In genomic region chr2:240846881-240847601, GRCh38 we compare ENCODE assay signal across 1 cellular context.
TF ChIP-seq lines count a peak whose summit lies in the region.

No MANE protein-coding gene starts in this region.

TF ChIP-seq in SK-N-SH, 30 proteins besides CTCF, POLR2A, EP300 and RAD21:
- no peak for TF ChIP-seq REST (IDR thresholded peaks at IDR 0.05; ENCODE audit: low read depth, low read length)
- TF ChIP-seq TAF1 (IDR thresholded peaks at IDR 0.05; ENCODE audit: borderline replicate concordance, low read depth, low read length), result no peak
- TF ChIP-seq FOSL2 (IDR thresholded peaks at IDR 0.05; ENCODE audit: borderline replicate concordance, low read depth), result no peak
- no peak for TF ChIP-seq GATA2 (CRISPR knock-in tag; IDR thresholded peaks at IDR 0.05)
- TF ChIP-seq RFX5 (IDR thresholded peaks at IDR 0.05; ENCODE audit: low read length), result no peak
- TF ChIP-seq PBX3 (IDR thresholded peaks at IDR 0.05), result no peak
- TF ChIP-seq RCOR1 (IDR thresholded peaks at IDR 0.05; ENCODE audit: low read length), result no peak
- TF ChIP-seq JUND (IDR thresholded peaks at IDR 0.05), result no peak
- TF ChIP-seq, protein P1, sequence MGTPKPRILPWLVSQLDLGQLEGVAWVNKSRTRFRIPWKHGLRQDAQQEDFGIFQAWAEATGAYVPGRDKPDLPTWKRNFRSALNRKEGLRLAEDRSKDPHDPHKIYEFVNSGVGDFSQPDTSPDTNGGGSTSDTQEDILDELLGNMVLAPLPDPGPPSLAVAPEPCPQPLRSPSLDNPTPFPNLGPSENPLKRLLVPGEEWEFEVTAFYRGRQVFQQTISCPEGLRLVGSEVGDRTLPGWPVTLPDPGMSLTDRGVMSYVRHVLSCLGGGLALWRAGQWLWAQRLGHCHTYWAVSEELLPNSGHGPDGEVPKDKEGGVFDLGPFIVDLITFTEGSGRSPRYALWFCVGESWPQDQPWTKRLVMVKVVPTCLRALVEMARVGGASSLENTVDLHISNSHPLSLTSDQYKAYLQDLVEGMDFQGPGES (IDR thresholded peaks at IDR 0.05; ENCODE audit: low read depth, low read length), result no peak
- TF ChIP-seq, protein P2, sequence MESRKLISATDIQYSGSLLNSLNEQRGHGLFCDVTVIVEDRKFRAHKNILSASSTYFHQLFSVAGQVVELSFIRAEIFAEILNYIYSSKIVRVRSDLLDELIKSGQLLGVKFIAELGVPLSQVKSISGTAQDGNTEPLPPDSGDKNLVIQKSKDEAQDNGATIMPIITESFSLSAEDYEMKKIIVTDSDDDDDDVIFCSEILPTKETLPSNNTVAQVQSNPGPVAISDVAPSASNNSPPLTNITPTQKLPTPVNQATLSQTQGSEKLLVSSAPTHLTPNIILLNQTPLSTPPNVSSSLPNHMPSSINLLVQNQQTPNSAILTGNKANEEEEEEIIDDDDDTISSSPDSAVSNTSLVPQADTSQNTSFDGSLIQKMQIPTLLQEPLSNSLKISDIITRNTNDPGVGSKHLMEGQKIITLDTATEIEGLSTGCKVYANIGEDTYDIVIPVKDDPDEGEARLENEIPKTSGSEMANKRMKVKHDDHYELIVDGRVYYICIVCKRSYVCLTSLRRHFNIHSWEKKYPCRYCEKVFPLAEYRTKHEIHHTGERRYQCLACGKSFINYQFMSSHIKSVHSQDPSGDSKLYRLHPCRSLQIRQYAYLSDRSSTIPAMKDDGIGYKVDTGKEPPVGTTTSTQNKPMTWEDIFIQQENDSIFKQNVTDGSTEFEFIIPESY (IDR thresholded peaks at IDR 0.05; ENCODE audit: borderline replicate concordance, low read depth), result no peak
- no peak for TF ChIP-seq YY1 (IDR thresholded peaks at IDR 0.05; ENCODE audit: low read depth)
